Comparison of ENCODE assay signal across 24 cellular contexts in the genomic region with DNA sequence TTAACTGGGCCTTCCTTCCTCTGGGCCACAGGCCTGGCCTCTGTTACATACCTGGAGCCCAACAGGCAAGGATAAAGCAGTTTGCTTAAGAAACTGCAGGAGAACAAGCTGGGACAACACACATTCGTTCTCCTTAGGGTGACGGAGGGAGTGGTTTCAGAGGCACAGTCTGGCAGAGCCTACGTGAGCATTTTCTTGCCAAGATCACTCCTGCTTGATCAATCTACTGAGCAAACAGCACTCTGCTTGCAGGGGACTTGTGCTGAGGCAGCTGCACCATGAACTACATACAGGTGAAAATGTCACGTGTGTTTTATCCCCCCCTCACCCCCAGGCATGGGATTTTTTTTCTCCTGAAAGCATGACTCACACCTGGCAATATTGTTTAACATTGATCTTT. TPM values are rescaled to one million over a fixed set of nuclear protein-coding genes. Genes with fewer than 3 reads are reported as not detected.
DNase-seq lines count a peak whose midpoint lies in the region; ATAC-seq, FAIRE-seq and TF ChIP-seq lines count a peak whose summit lies in the region.
"Had no signal": no experiment of that assay in that cellular context is flagged by ENCODE, and none has a peak within 500 bp of the region (broad histone marks: within the 10 kb centered on the region; RNA-seq: fewer than 3 reads in every experiment).

No MANE protein-coding gene starts in this region.

- H3K27ac ChIP-seq in caudate nucleus (ENCODE audit: low read depth, low read length) (no peak overlapping the region), lung (ENCODE audit: low read depth in 1 of 2, low read length in 1 of 2) (no peak overlapping the region)
- H3K27ac ChIP-seq: vagina had no signal

- no peak overlapping the region for H3K4me3 ChIP-seq in lung
- H3K4me3 ChIP-seq: skin epidermis, vagina had no signal

- ATAC-seq in lung (ENCODE audit: insufficient read depth, low FRiP score) (no peak), GM18870 (IDR thresholded peaks at IDR 0.05; ENCODE audit: unreplicated experiment) (no peak), SK-N-SH treated with all-trans-retinoic acid at 6 μM for 48 hours (no peak)
- ATAC-seq: activated CD4-positive, CD25-positive, alpha-beta regulatory T cell treated with anti-CD3 and anti-CD28 coated beads, Interleukin-2, amount 50 U/mL, for 24 hours; activated naive CD4-positive, alpha-beta T cell treated with anti-CD3 and anti-CD28 coated beads, Interleukin-2, amount 50 U/mL, for 72 hours; activated T-cell treated with anti-CD3 and anti-CD28 coated beads, Interleukin-2, amount 50 U/mL, for 72 hours; Panc1; stimulated activated naive CD8-positive, alpha-beta T cell treated with anti-CD3 and anti-CD28 coated beads, Interleukin-15, amount 100 ng/mL, for 72 hours had no signal

- peaks cover 0 to 5% of the 10 kb centered on the region in 2 donors for H3K9me3 ChIP-seq in lung (ENCODE audit: control insufficient read depth in 2 of 2, insufficient read depth in 1 of 2, low read length in 1 of 2)
- H3K9me3 ChIP-seq: vagina had no signal

- no peaks in the 10 kb centered on the region for H3K27me3 ChIP-seq in lung (ENCODE audit: control insufficient read depth, insufficient read depth)
- H3K27me3 ChIP-seq: vagina had no signal

- DNase-seq in NCI-H345 (lab: John Stamatoyannopoulos, UW) (peak; percentile 14), NCI-H345 treated with DMSO at 0.1 percent for 48 hours (lab: John Stamatoyannopoulos, UW; ENCODE audit: unreplicated experiment) (no peak), caudate nucleus (lab: John Stamatoyannopoulos, UW) (peak in 37 of 61 donors; percentile 12 to 89 (median 43)), lung (ENCODE audit: low spot score) (peak; percentile 44), urothelium cell line (ENCODE audit: low spot score) (no peak)
- DNase-seq in activated effector memory CD4-positive, alpha-beta T cell treated with Interleukin-2 at 50 U/mL for 16 hours, result no peak
- DNase-seq: activated CD8-positive, alpha-beta memory T cell treated with anti-CD3 and anti-CD28 coated beads for 24 hours; activated T-cell treated with anti-CD3 and anti-CD28 coated beads, Interleukin-2, amount 50 U/mL, for 72 hours; CD4-positive, CD25-positive, alpha-beta regulatory T cell; DMS53; islet precursor cell; mesendoderm; NCI-H2081 treated with DMSO at 0.1 percent for 48 hours; stimulated activated naive CD8-positive, alpha-beta T cell treated with anti-CD3 and anti-CD28 coated beads, Interleukin-15, amount 100 ng/mL, for 72 hours; T1000 had no signal

- WGBS in lung, 2 donors, result 74 to 76% methylated on average over 4 of the region's 4 CpGs

- TF ChIP-seq CTCF in lung (IDR thresholded peaks at IDR 0.05; ENCODE audit: control extremely low read depth, extremely low read depth), result no peak

- FAIRE-seq in urothelium cell line (lab: Jason Lieb, UNC), result peak; percentile 13
- FAIRE-seq: colon had no signal

- peaks cover 0 to 8% of the 10 kb centered on the region in 2 donors for H3K36me3 ChIP-seq in lung (ENCODE audit: control insufficient read depth in 2 of 2, insufficient read depth in 2 of 2, low read length in 2 of 2)

- H3K4me1 ChIP-seq in lung (ENCODE audit: control insufficient read depth in 2 of 2, insufficient read depth in 2 of 2, low read length in 2 of 2), result no peaks in the 10 kb centered on the region

TF ChIP-seq in SK-N-SH treated with all-trans-retinoic acid at 6 μM for 48 hours, 23 proteins besides CTCF, POLR2A, EP300 and RAD21:
- no peak for TF ChIP-seq CSRNP3 (CRISPR knock-in tag; IDR thresholded peaks at IDR 0.05)
- TF ChIP-seq ZFP3 (CRISPR knock-in tag; IDR thresholded peaks at IDR 0.05), result no peak
TF ChIP-seq in SK-N-SH treated with all-trans-retinoic acid at 6 μM for 48 hours: peak in this region for 0.

RNA-seq across cellular contexts. Expression of gene CDCP1, which starts 57.6 kb away (rescaled TPM):
- total RNA-seq in lung, result 10 to 100 TPM in 1 of 2 donors, 1 to 10 TPM in 1; 1.6 to 20.7 TPM
- polyA plus RNA-seq in lung, result 1 to 10 TPM; 3.6 to 4.8 TPM
- polyA plus RNA-seq: neural cell had no signal

Comparison
In these comparisons a context has a peak if more than half of its experiments do, and no peak if none do; other contexts are left out.
1. DNase-seq: peak in NCI-H345 (single experiment), caudate nucleus (37 of 61) and lung (single experiment); none in NCI-H345 treated with DMSO at 0.1 percent for 48 hours (single experiment), urothelium cell line (single experiment) and activated effector memory CD4-positive, alpha-beta T cell treated with Interleukin-2 at 50 U/mL for 16 hours (single experiment).